Comparison of ENCODE assay signal across 8 cellular contexts in genomic region chr19:42244452-42245220, GRCh38. TPM values are rescaled to one million over a fixed set of nuclear protein-coding genes. Genes with fewer than 3 reads are reported as not detected.
DNase-seq lines count a peak whose midpoint lies in the region; ATAC-seq, FAIRE-seq and TF ChIP-seq lines count a peak whose summit lies in the region.

No MANE protein-coding gene starts in this region.

- H3K4me3 Mint-ChIP-seq in activated T-helper 17 cell treated with anti-CD3 and anti-CD28 coated beads, Interleukin-2, amount 50 U/mL, for 72 hours = peak overlapping the region; percentile 92
- peak overlapping the region; percentile 88 to 99 (median 98) for H3K4me3 Mint-ChIP-seq in naive thymus-derived CD8-positive, alpha-beta T cell
- peak overlapping the region; percentile 84 to 85 for H3K4me3 Mint-ChIP-seq in stimulated activated naive B cell treated with anti-CD40 and anti-IgM and Interleukin-4, amounts not matched to agents 10 μg/mL and 1 μg/mL and 100 μg/mL, for 72 hours

- FAIRE-seq in D721Med (lab: Jason Lieb, UNC) = no peak

- peaks cover 34% of the 10 kb centered on the region for H3K36me3 Mint-ChIP-seq in activated T-helper 17 cell treated with anti-CD3 and anti-CD28 coated beads, Interleukin-2, amount 50 U/mL, for 72 hours (ENCODE audit: low read depth)
- H3K36me3 Mint-ChIP-seq in naive thymus-derived CD8-positive, alpha-beta T cell = peaks cover 0 to 12% (median 0%) of the 10 kb centered on the region in 3 donors
- peaks cover 23 to 33% of the 10 kb centered on the region in 2 donors for H3K36me3 Mint-ChIP-seq in stimulated activated naive B cell treated with anti-CD40 and anti-IgM and Interleukin-4, amounts not matched to agents 10 μg/mL and 1 μg/mL and 100 μg/mL, for 72 hours

- POLR2A ChIA-PET in naive thymus-derived CD8-positive, alpha-beta T cell (lab: Charles Lee) = interaction anchor here (0.7 to 10.6 kb wide), 12 partner anchors 8 to 112 kb away, joined by 3 to 121 read pairs (median 7); partner anchors contain the start of genes CIC, DEDD2, ERF and PAFAH1B3

- peak; percentile 30 for ATAC-seq in GM21576 (IDR thresholded peaks at IDR 0.05; ENCODE audit: unreplicated experiment)
- ATAC-seq in activated T-helper 17 cell treated with anti-CD3 and anti-CD28 coated beads, Interleukin-2, amount 50 U/mL, for 72 hours (replicated peaks) = peak; percentile 62
- ATAC-seq in naive thymus-derived CD8-positive, alpha-beta T cell = peak; percentile 36 to 43
- peak; percentile 50 to 53 for ATAC-seq in stimulated activated naive B cell treated with anti-CD40 and anti-IgM and Interleukin-4, amounts not matched to agents 10 μg/mL and 1 μg/mL and 100 μg/mL, for 72 hours (replicated peaks)

- H3K4me1 Mint-ChIP-seq in activated T-helper 17 cell treated with anti-CD3 and anti-CD28 coated beads, Interleukin-2, amount 50 U/mL, for 72 hours = peaks cover 16% of the 10 kb centered on the region
- peaks cover 24 to 65% (median 53%) of the 10 kb centered on the region in 4 donors for H3K4me1 Mint-ChIP-seq in naive thymus-derived CD8-positive, alpha-beta T cell
- peaks cover 30 to 55% of the 10 kb centered on the region in 2 donors for H3K4me1 Mint-ChIP-seq in stimulated activated naive B cell treated with anti-CD40 and anti-IgM and Interleukin-4, amounts not matched to agents 10 μg/mL and 1 μg/mL and 100 μg/mL, for 72 hours

- DNase-seq in D721Med (ENCODE audit: insufficient read length, low spot score) (peak; percentile 66), Kasumi-1 (lab: John Stamatoyannopoulos, UW) (peak; percentile 96), RPMI7951 (ENCODE audit: low read depth) (peak; percentile 94), fibroblast of peridontal ligament (ENCODE audit: extremely low read depth) (peak; percentile 91)
- peak; percentile 81 to 94 (median 90) for DNase-seq in naive thymus-derived CD8-positive, alpha-beta T cell
- DNase-seq in stimulated activated naive B cell treated with anti-CD40 and anti-IgM and Interleukin-4, amounts not matched to agents 10 μg/mL and 1 μg/mL and 100 μg/mL, for 72 hours = peak; percentile 90

- peak overlapping the region; percentile 91 for H3K27ac Mint-ChIP-seq in activated T-helper 17 cell treated with anti-CD3 and anti-CD28 coated beads, Interleukin-2, amount 50 U/mL, for 72 hours
- H3K27ac Mint-ChIP-seq in naive thymus-derived CD8-positive, alpha-beta T cell = peak overlapping the region; percentile 91 to 99 (median 98)
- H3K27ac Mint-ChIP-seq in stimulated activated naive B cell treated with anti-CD40 and anti-IgM and Interleukin-4, amounts not matched to agents 10 μg/mL and 1 μg/mL and 100 μg/mL, for 72 hours = peak overlapping the region; percentile 94

- H3K9me3 Mint-ChIP-seq in activated T-helper 17 cell treated with anti-CD3 and anti-CD28 coated beads, Interleukin-2, amount 50 U/mL, for 72 hours = no peaks in the 10 kb centered on the region
- H3K9me3 Mint-ChIP-seq in naive thymus-derived CD8-positive, alpha-beta T cell = no peaks in the 10 kb centered on the region
- no peaks in the 10 kb centered on the region for H3K9me3 Mint-ChIP-seq in stimulated activated naive B cell treated with anti-CD40 and anti-IgM and Interleukin-4, amounts not matched to agents 10 μg/mL and 1 μg/mL and 100 μg/mL, for 72 hours

- H3K27me3 Mint-ChIP-seq in activated T-helper 17 cell treated with anti-CD3 and anti-CD28 coated beads, Interleukin-2, amount 50 U/mL, for 72 hours = no peaks in the 10 kb centered on the region
- no peaks in the 10 kb centered on the region for H3K27me3 Mint-ChIP-seq in naive thymus-derived CD8-positive, alpha-beta T cell
- H3K27me3 Mint-ChIP-seq in stimulated activated naive B cell treated with anti-CD40 and anti-IgM and Interleukin-4, amounts not matched to agents 10 μg/mL and 1 μg/mL and 100 μg/mL, for 72 hours = no peaks in the 10 kb centered on the region

- TF ChIP-seq CTCF in D721Med (IDR thresholded peaks at IDR 0.05; ENCODE audit: insufficient read depth, missing control alignments) = peak; percentile 75

RNA-seq across cellular contexts. Expression of gene GSK3A, which starts 2.2 kb away (rescaled TPM):
- total RNA-seq in RPMI7951 (2014; rRNA removed; shearing (Covaris generic)) = 26.7 and 30.2 TPM in 2 replicates
- 10 to 100 TPM; 30.3 to 47.2 TPM for total RNA-seq in activated T-helper 17 cell treated with anti-CD3 and anti-CD28 coated beads, Interleukin-2, amount 50 U/mL, for 72 hours
- 10 to 100 TPM; 27.1 to 28.1 TPM for total RNA-seq in naive thymus-derived CD8-positive, alpha-beta T cell
- 10 to 100 TPM in 2 of 3 donors, 1 to 10 TPM in 1; 9.9 to 19.3 (median 12.8) TPM for polyA plus RNA-seq in naive thymus-derived CD8-positive, alpha-beta T cell

RNA-seq across cellular contexts. Expression of gene ERF, which starts 10.3 kb away (rescaled TPM):
- 31.6 and 40.1 TPM in 2 replicates for total RNA-seq in RPMI7951 (2014; rRNA removed; shearing (Covaris generic))
- total RNA-seq in activated T-helper 17 cell treated with anti-CD3 and anti-CD28 coated beads, Interleukin-2, amount 50 U/mL, for 72 hours = 10 to 100 TPM; 44.8 to 49.7 TPM
- total RNA-seq in naive thymus-derived CD8-positive, alpha-beta T cell = 10 to 100 TPM; 41.0 to 47.3 TPM
- polyA plus RNA-seq in naive thymus-derived CD8-positive, alpha-beta T cell = 1 to 10 TPM; 2.8 to 6.2 (median 4.6) TPM

RNA-seq across cellular contexts. Expression of gene CIC, which starts 24.4 kb away (rescaled TPM):
- total RNA-seq in RPMI7951 (2014; rRNA removed; shearing (Covaris generic)) = 12.9 and 14.6 TPM in 2 replicates
- 100 to 1,000 TPM in 1 of 2 donors, 10 to 100 TPM in 1; 85.4 to 165 TPM for total RNA-seq in activated T-helper 17 cell treated with anti-CD3 and anti-CD28 coated beads, Interleukin-2, amount 50 U/mL, for 72 hours
- total RNA-seq in naive thymus-derived CD8-positive, alpha-beta T cell = 10 to 100 TPM; 84.7 to 87.4 TPM
- polyA plus RNA-seq in naive thymus-derived CD8-positive, alpha-beta T cell = 1 to 10 TPM in 2 of 3 donors, under 1 TPM in 1; 0.43 to 1.8 (median 1.3) TPM

RNA-seq across cellular contexts. Expression of gene ZNF526, which starts 24.5 kb away (rescaled TPM):
- 7.2 and 7.3 TPM in 2 replicates for total RNA-seq in RPMI7951 (2014; rRNA removed; shearing (Covaris generic))
- 10 to 100 TPM; 17.2 to 18.0 TPM for total RNA-seq in activated T-helper 17 cell treated with anti-CD3 and anti-CD28 coated beads, Interleukin-2, amount 50 U/mL, for 72 hours
- 10 to 100 TPM; 16.6 to 20.1 TPM for total RNA-seq in naive thymus-derived CD8-positive, alpha-beta T cell
- 1 to 10 TPM; 3.9 to 8.1 (median 4.5) TPM for polyA plus RNA-seq in naive thymus-derived CD8-positive, alpha-beta T cell

RNA-seq across cellular contexts. Expression of gene DEDD2, which starts 27.2 kb away (rescaled TPM):
- 13.8 and 14.4 TPM in 2 replicates for total RNA-seq in RPMI7951 (2014; rRNA removed; shearing (Covaris generic))
- 10 to 100 TPM; 37.4 to 45.7 TPM for total RNA-seq in activated T-helper 17 cell treated with anti-CD3 and anti-CD28 coated beads, Interleukin-2, amount 50 U/mL, for 72 hours
- total RNA-seq in naive thymus-derived CD8-positive, alpha-beta T cell = 10 to 100 TPM; 56.5 to 58.7 TPM
- polyA plus RNA-seq in naive thymus-derived CD8-positive, alpha-beta T cell = 100 to 1,000 TPM; 117 to 149 (median 133) TPM

Comparison
In these comparisons a context has a peak if more than half of its experiments do, and no peak if none do; other contexts are left out.
1. Peak in every context shown above with its lines: DNase-seq and ATAC-seq.